Comparison of ENCODE assay signal across 17 cellular contexts in the genomic region with DNA sequence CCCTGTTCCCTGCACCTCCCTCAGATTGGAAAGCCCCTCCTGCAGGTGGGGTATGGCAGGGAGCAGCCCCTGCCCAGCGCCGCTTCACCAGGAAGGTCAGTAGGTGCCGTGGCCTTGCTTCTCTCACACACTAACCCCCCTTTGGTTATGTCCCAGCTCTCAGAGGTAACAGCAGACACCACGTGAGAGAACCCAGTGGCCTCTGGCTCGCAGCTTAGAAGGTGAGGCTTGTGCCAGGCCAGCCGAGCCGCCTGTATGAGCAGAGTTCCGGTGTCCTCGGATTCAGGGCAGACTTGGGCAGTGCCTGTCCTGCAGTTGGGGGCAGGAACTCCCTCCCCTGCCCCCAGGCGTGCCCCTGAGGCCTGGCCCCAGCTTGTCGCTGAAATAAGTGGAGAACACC.
"Had no signal": no experiment of that assay in that cellular context is flagged by ENCODE, and none has a peak within 500 bp of the region (broad histone marks: within the 10 kb centered on the region; RNA-seq: fewer than 3 reads in every experiment).

No MANE protein-coding gene starts in this region.

- H3K4me3 Mint-ChIP-seq: naive B cell; stimulated activated naive B cell treated with anti-CD40 and anti-IgM and Interleukin-4, amounts not matched to agents 10 μg/mL and 1 μg/mL and 100 μg/mL, for 72 hours had no signal

- H3K4me3 ChIP-seq: mucosa of descending colon, spleen had no signal

- DNase-seq: activated CD4-positive, alpha-beta T cell treated with anti-CD3 and anti-CD28 coated beads, Interleukin-2, amount 10 ng/mL, durations not matched to agents 24 days and 14 days; activated CD4-positive, CD25-positive, alpha-beta regulatory T cell; activated CD8-positive, alpha-beta memory T cell treated with anti-CD3 and anti-CD28 coated beads for 24 hours; activated CD8-positive, alpha-beta memory T cell treated with anti-CD3 and anti-CD28 coated beads, Interleukin-2, amount 50 U/mL, for 48 hours; activated effector memory CD4-positive, alpha-beta T cell treated with anti-CD3 and anti-CD28 coated beads, Interleukin-2, amount 50 U/mL, for 16 hours; activated naive CD4-positive, alpha-beta T cell treated with anti-CD3 and anti-CD28 coated beads, Interleukin-2, amount 50 U/mL, for 16 hours; dermis blood vessel endothelial cell; effector memory CD4-positive, alpha-beta T cell; mesenchymal stem cell; naive B cell; spleen; stimulated activated CD4-positive, alpha-beta T cell treated with anti-CD3 and anti-CD28 coated beads, Interleukin-4, amount 100 ng/mL, for 4 hours; stimulated activated naive B cell treated with anti-CD40 and anti-IgM and Interleukin-4, amounts not matched to agents 10 μg/mL and 1 μg/mL and 100 μg/mL, for 72 hours; T-cell; T-helper 9 cell had no signal

- ATAC-seq: mucosa of descending colon; stimulated activated naive B cell treated with anti-CD40 and anti-IgM and Interleukin-4, amounts not matched to agents 10 μg/mL and 1 μg/mL and 100 μg/mL, for 72 hours; T-cell had no signal

- H3K27ac Mint-ChIP-seq: activated CD4-positive, alpha-beta T cell treated with anti-CD3 and anti-CD28 coated beads, Interleukin-2, amount 10 ng/mL, durations not matched to agents 24 days and 14 days; stimulated activated naive B cell treated with anti-CD40 and anti-IgM and Interleukin-4, amounts not matched to agents 10 μg/mL and 1 μg/mL and 100 μg/mL, for 72 hours; T-cell had no signal

- H3K27me3 Mint-ChIP-seq: naive B cell, T-cell had no signal

- H3K27ac ChIP-seq: neutrophil, spleen had no signal

- H3K27me3 ChIP-seq: spleen had no signal

- H3K9me3 Mint-ChIP-seq: activated CD4-positive, alpha-beta T cell treated with anti-CD3 and anti-CD28 coated beads, Interleukin-2, amount 10 ng/mL, durations not matched to agents 24 days and 14 days; naive B cell; stimulated activated naive B cell treated with anti-CD40 and anti-IgM and Interleukin-4, amounts not matched to agents 10 μg/mL and 1 μg/mL and 100 μg/mL, for 72 hours; T-cell had no signal

- H3K9me3 ChIP-seq: mucosa of descending colon, neutrophil, spleen had no signal
